In genomic region chr17:81206657-81207056, GRCh38 we compare ENCODE assay signal across 33 cellular contexts. TPM values are rescaled to one million over a fixed set of nuclear protein-coding genes. Genes with fewer than 3 reads are reported as not detected.
"Had no signal": no experiment of that assay in that cellular context is flagged by ENCODE, and none has a peak within 500 bp of the region (broad histone marks: within the 10 kb centered on the region; RNA-seq: fewer than 3 reads in every experiment).

No MANE protein-coding gene starts in this region.

- DNase-seq: activated CD4-positive, alpha-beta T cell treated with anti-CD3 and anti-CD28 coated beads, Interleukin-2, amount 10 ng/mL, durations not matched to agents 24 days and 14 days; activated CD4-positive, alpha-beta T cell treated with anti-CD3 and anti-CD28 coated beads, Interleukin-2, amount 50 U/mL, for 4 hours; activated CD8-positive, alpha-beta T cell treated with anti-CD3 and anti-CD28 coated beads, Interleukin-2, amount 10 ng/mL, durations not matched to agents 7 days and 5 days; activated gamma-delta T cell; activated naive CD4-positive, alpha-beta T cell treated with Interleukin-2 at 50 U/mL for 16 hours; activated naive CD8-positive, alpha-beta T cell treated with anti-CD3 and anti-CD28 coated beads, Interleukin-2, amount 10 ng/mL, durations not matched to agents 7 days and 5 days; activated T-cell treated with anti-CD3 and anti-CD28 coated beads, Interleukin-2, amount 50 U/mL, for 24 hours; amygdala; MM.1S; MV-4-11; NCI-H1092; NCI-H1436 treated with DMSO at 0.1 percent for 48 hours; NCI-H1694 treated with DMSO at 0.1 percent for 48 hours; NCI-H2029; NCI-H2171; NCI-H2227 treated with DMSO at 0.1 percent for 48 hours; NCI-H446; NCI-H524 treated with DMSO at 0.1 percent for 48 hours; NCI-H748 treated with DMSO at 0.1 percent for 48 hours; OCI-M1; SHP77; SJCRH30; SK-N-SH had no signal

- H3K9ac ChIP-seq: KMS-11, SK-N-SH had no signal

- H3K4me1 ChIP-seq: SJCRH30 had no signal

- H3K27ac ChIP-seq: ascending aorta, KMS-11, SJCRH30 had no signal

- H3K4me3 ChIP-seq: ascending aorta, SJCRH30 had no signal

- H3K4me3 Mint-ChIP-seq: activated CD4-positive, alpha-beta T cell treated with anti-CD3 and anti-CD28 coated beads, Interleukin-2, amount 10 ng/mL, durations not matched to agents 24 days and 14 days; activated CD8-positive, alpha-beta T cell treated with anti-CD3 and anti-CD28 coated beads, Interleukin-2, amount 10 ng/mL, durations not matched to agents 7 days and 5 days; activated naive CD4-positive, alpha-beta T cell treated with anti-CD3 and anti-CD28 coated beads, Interleukin-2, amount 50 U/mL, for 24 hours; activated naive CD8-positive, alpha-beta T cell treated with anti-CD3 and anti-CD28 coated beads, Interleukin-2, amount 10 ng/mL, durations not matched to agents 7 days and 5 days; activated T-cell treated with anti-CD3 and anti-CD28 coated beads, Interleukin-2, amount 50 U/mL, for 24 hours; T-helper 1 cell treated with Interleukin-12 subunit alpha and Interleukin-12 subunit beta and Interleukin-4 antibody, amounts not matched to agents 30 μg/mL and 1 μg/mL, for 36 hours; T-helper 2 cell treated with Interferon-gamma antibody and Interleukin-4, amounts not matched to agents 5 μg/mL and 100 μg/mL, for 36 hours had no signal

- H3K4me1 Mint-ChIP-seq: activated naive CD4-positive, alpha-beta T cell treated with anti-CD3 and anti-CD28 coated beads, Interleukin-2, amount 50 U/mL, for 24 hours; activated naive CD8-positive, alpha-beta T cell treated with anti-CD3 and anti-CD28 coated beads, Interleukin-2, amount 10 ng/mL, durations not matched to agents 7 days and 5 days had no signal

- H3K4me2 ChIP-seq: KMS-11, SK-N-SH had no signal

- H3K27ac Mint-ChIP-seq: activated CD4-positive, alpha-beta T cell treated with anti-CD3 and anti-CD28 coated beads, Interleukin-2, amount 10 ng/mL, durations not matched to agents 24 days and 14 days; activated naive CD4-positive, alpha-beta T cell treated with anti-CD3 and anti-CD28 coated beads, Interleukin-2, amount 50 U/mL, for 24 hours; activated naive CD8-positive, alpha-beta T cell treated with anti-CD3 and anti-CD28 coated beads, Interleukin-2, amount 10 ng/mL, durations not matched to agents 7 days and 5 days; activated T-cell treated with anti-CD3 and anti-CD28 coated beads, Interleukin-2, amount 50 U/mL, for 24 hours; activated T-helper 2 cell treated with anti-CD3 and anti-CD28 coated beads, Interferon-gamma antibody, Interleukin-2, Interleukin-4, amounts not matched to agents 10 μg/mL and 5 μg/mL and 100 μg/mL, durations not matched to agents 14 hours and 24 hours and 36 hours; T-helper 1 cell treated with Interleukin-12 subunit alpha and Interleukin-12 subunit beta and Interleukin-4 antibody, amounts not matched to agents 30 μg/mL and 1 μg/mL, for 36 hours; T-helper 2 cell treated with Interferon-gamma antibody and Interleukin-4, amounts not matched to agents 5 μg/mL and 100 μg/mL, for 36 hours had no signal

- H3K27me3 ChIP-seq: ascending aorta, SJCRH30 had no signal

- H3K27me3 Mint-ChIP-seq: activated CD4-positive, alpha-beta T cell treated with anti-CD3 and anti-CD28 coated beads, Interleukin-2, amount 10 ng/mL, durations not matched to agents 24 days and 14 days; activated naive CD4-positive, alpha-beta T cell treated with anti-CD3 and anti-CD28 coated beads, Interleukin-2, amount 50 U/mL, for 24 hours; activated naive CD8-positive, alpha-beta T cell treated with anti-CD3 and anti-CD28 coated beads, Interleukin-2, amount 10 ng/mL, durations not matched to agents 7 days and 5 days; activated T-cell treated with anti-CD3 and anti-CD28 coated beads, Interleukin-2, amount 50 U/mL, for 24 hours had no signal

- H3K36me3 Mint-ChIP-seq: activated naive CD4-positive, alpha-beta T cell treated with anti-CD3 and anti-CD28 coated beads, Interleukin-2, amount 50 U/mL, for 24 hours had no signal

- H3K9me3 Mint-ChIP-seq: activated CD4-positive, alpha-beta T cell treated with anti-CD3 and anti-CD28 coated beads, Interleukin-2, amount 10 ng/mL, durations not matched to agents 24 days and 14 days; activated naive CD4-positive, alpha-beta T cell treated with anti-CD3 and anti-CD28 coated beads, Interleukin-2, amount 50 U/mL, for 24 hours; activated T-cell treated with anti-CD3 and anti-CD28 coated beads, Interleukin-2, amount 50 U/mL, for 24 hours; activated T-helper 2 cell treated with anti-CD3 and anti-CD28 coated beads, Interferon-gamma antibody, Interleukin-2, Interleukin-4, amounts not matched to agents 10 μg/mL and 5 μg/mL and 100 μg/mL, durations not matched to agents 14 hours and 24 hours and 36 hours; T-helper 1 cell treated with Interleukin-12 subunit alpha and Interleukin-12 subunit beta and Interleukin-4 antibody, amounts not matched to agents 30 μg/mL and 1 μg/mL, for 36 hours; T-helper 2 cell treated with Interferon-gamma antibody and Interleukin-4, amounts not matched to agents 5 μg/mL and 100 μg/mL, for 36 hours had no signal

- FAIRE-seq: TTC549 had no signal

- H3K9me3 ChIP-seq: ascending aorta, SJCRH30, SK-N-SH had no signal

RNA-seq across cellular contexts. Expression of gene PVALEF, which starts 41.4 kb away (rescaled TPM):
- total RNA-seq: activated CD4-positive, alpha-beta T cell treated with anti-CD3 and anti-CD28 coated beads, Interleukin-2, amount 10 ng/mL, durations not matched to agents 24 days and 14 days; activated CD8-positive, alpha-beta T cell treated with anti-CD3 and anti-CD28 coated beads, Interleukin-2, amount 10 ng/mL, durations not matched to agents 7 days and 5 days; activated naive CD8-positive, alpha-beta T cell treated with anti-CD3 and anti-CD28 coated beads, Interleukin-2, amount 10 ng/mL, durations not matched to agents 7 days and 5 days; activated T-helper 2 cell treated with anti-CD3 and anti-CD28 coated beads, Interferon-gamma antibody, Interleukin-2, Interleukin-4, amounts not matched to agents 10 μg/mL and 5 μg/mL and 100 μg/mL, durations not matched to agents 14 hours and 24 hours and 36 hours; ascending aorta; cardiac septum; LHCN-M2 had no signal
- polyA plus RNA-seq: adipose tissue, SK-N-SH had no signal
